Comparison of ENCODE assay signal across 1 cellular context in the genomic region with DNA sequence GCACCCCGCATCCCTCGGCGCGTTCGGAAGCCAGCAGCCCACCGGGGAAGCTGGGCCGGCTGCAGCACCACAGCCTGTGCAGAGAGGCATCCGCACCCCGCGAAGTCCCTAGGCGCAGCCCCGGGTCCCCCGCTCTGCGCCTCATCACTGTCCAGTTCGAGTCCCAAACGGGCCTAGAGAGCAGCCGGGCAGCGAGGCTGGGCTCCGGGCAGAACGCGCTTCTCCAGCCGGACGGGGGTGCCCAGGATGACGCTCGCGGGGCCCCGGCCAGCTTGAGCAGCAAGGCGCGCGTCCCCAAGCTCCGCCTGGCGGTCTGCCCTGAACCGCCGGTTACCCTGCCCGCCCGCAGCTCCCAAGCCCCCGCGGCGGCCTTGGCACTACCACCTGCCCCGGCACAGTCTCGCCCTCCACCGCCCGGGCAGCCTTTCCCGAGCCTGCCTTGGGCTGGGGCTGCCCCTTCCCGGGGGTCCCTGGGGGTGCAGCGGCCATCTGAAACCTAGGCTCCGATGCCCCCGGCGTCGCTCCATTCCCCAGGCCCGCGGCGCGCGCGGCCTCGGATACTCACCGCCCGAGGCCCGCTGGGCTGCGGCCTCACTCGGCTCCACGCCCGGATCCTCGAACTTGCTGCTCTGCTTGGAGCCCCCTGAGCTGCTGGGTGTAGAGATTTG.
TF ChIP-seq lines count a peak whose summit lies in the region.

No MANE protein-coding gene starts in this region.

TF ChIP-seq in H1, 55 proteins besides CTCF, POLR2A, EP300 and RAD21 (continued from another document):
- 0 out of 2 replicates have a peak, but pooled peaks have one; percentile 9 for TF ChIP-seq PHF8 (conservative IDR thresholded peaks at IDR 0.05; ENCODE audit: low read depth, low read length)
